11 cellular contexts compared by ENCODE assay signal in genomic region chr17:71237903-71238538, GRCh38.
DNase-seq lines count a peak whose midpoint lies in the region; TF ChIP-seq lines count a peak whose summit lies in the region.
"Had no signal": no experiment of that assay in that cellular context is flagged by ENCODE, and none has a peak within 500 bp of the region (broad histone marks: within the 10 kb centered on the region; RNA-seq: fewer than 3 reads in every experiment).

No MANE protein-coding gene starts in this region.

- in situ Hi-C loops in astrocyte of the spinal cord (cut with HindIII; ENCODE audit: low sequenced_read_pairs) = no loop called here
- in situ Hi-C loops in KBM-7 (cut with MboI; ENCODE audit: low pct_unique_long_range_greater_than_20kb, low sequenced_read_pairs) = no loop called here

- no peaks in the 10 kb centered on the region for H3K9me3 ChIP-seq in thyroid gland
- H3K9me3 ChIP-seq: testis had no signal

- H3K4me3 Mint-ChIP-seq in nephron = no peak overlapping the region
- H3K4me3 Mint-ChIP-seq: activated CD4-positive, alpha-beta memory T cell treated with anti-CD3 and anti-CD28 coated beads, Interleukin-2, amount 10 ng/mL, durations not matched to agents 7 days and 5 days had no signal

- no peaks in the 10 kb centered on the region for H3K4me1 ChIP-seq in thyroid gland
- H3K4me1 ChIP-seq: parathyroid adenoma, testis had no signal

- H3K9me3 Mint-ChIP-seq in nephron = no peaks in the 10 kb centered on the region

- H3K4me3 ChIP-seq in astrocyte of the spinal cord (ENCODE audit: low read depth, low read length) (no peak overlapping the region), thyroid gland (replicated peaks in 1 of 3) (no peak overlapping the region)
- H3K4me3 ChIP-seq: testis had no signal

- H3K27ac Mint-ChIP-seq in nephron = no peak overlapping the region
- H3K27ac Mint-ChIP-seq: activated CD4-positive, alpha-beta memory T cell treated with anti-CD3 and anti-CD28 coated beads, Interleukin-2, amount 10 ng/mL, durations not matched to agents 7 days and 5 days had no signal

- intact Hi-C loops in thyroid gland (cut with DNase I) = loop anchor here (5.0 kb wide), 1 partner anchor 224 kb away; no protein-coding TSS in a partner anchor

- TF ChIP-seq CTCF in astrocyte of the spinal cord (IDR thresholded peaks at IDR 0.05; ENCODE audit: low read depth, low read length) (peak; percentile 39), nephron (IDR thresholded peaks at IDR 0.05; ENCODE audit: unreplicated experiment in 3 of 3) (peak in 2 of 3 experiments; percentile 23 to 29), thyroid gland (IDR thresholded peaks at IDR 0.05) (peak in 3 of 6 experiments; percentile 17 to 37 (median 26))

- DNase-seq in EL (peak; percentile 49), NCI-H1436 (lab: John Stamatoyannopoulos, UW) (peak; percentile 42), astrocyte of the spinal cord (ENCODE audit: low read depth, low spot score) (peak; percentile 80), KBM-7 (no peak), SKM-1 treated with dmso at 0.1 percent for 144 hours (lab: John Stamatoyannopoulos, UW; ENCODE audit: unreplicated experiment) (no peak), thyroid gland (no peak)
- DNase-seq in central memory CD4-positive, alpha-beta T cell = no peak
- DNase-seq: activated CD4-positive, alpha-beta memory T cell treated with anti-CD3 and anti-CD28 coated beads, Interleukin-2, amount 10 ng/mL, durations not matched to agents 7 days and 5 days; testis had no signal

- TF ChIP-seq POLR2A in thyroid gland (IDR thresholded peaks at IDR 0.05) = no peak

- H3K27ac ChIP-seq in thyroid gland = no peak overlapping the region
- H3K27ac ChIP-seq: parathyroid adenoma, testis had no signal

- 78 to 83% methylated on average over 1 of the region's 1 CpG for WGBS in thyroid gland, 2 donors

- peaks cover 15% of the 10 kb centered on the region for H3K27me3 Mint-ChIP-seq in nephron (ENCODE audit: low read depth)
- H3K27me3 Mint-ChIP-seq: activated CD4-positive, alpha-beta memory T cell treated with anti-CD3 and anti-CD28 coated beads, Interleukin-2, amount 10 ng/mL, durations not matched to agents 7 days and 5 days had no signal

- no peaks in the 10 kb centered on the region for H3K36me3 ChIP-seq in thyroid gland

- H3K27me3 ChIP-seq in thyroid gland = no peaks in the 10 kb centered on the region
- H3K27me3 ChIP-seq: testis had no signal

- H3K36me3 Mint-ChIP-seq in nephron (ENCODE audit: low read depth) = no peaks in the 10 kb centered on the region

- no peaks in the 10 kb centered on the region for H3K4me1 Mint-ChIP-seq in nephron
- H3K4me1 Mint-ChIP-seq: activated CD4-positive, alpha-beta memory T cell treated with anti-CD3 and anti-CD28 coated beads, Interleukin-2, amount 10 ng/mL, durations not matched to agents 7 days and 5 days had no signal

Comparison
In these comparisons a context has a peak if more than half of its experiments do, and no peak if none do; other contexts are left out.
1. DNase-seq: peak in EL (single experiment), NCI-H1436 (single experiment) and astrocyte of the spinal cord (single experiment); none in KBM-7 (single experiment), SKM-1 treated with dmso at 0.1 percent for 144 hours (single experiment), central memory CD4-positive, alpha-beta T cell (single experiment) and thyroid gland (0 of 2).